ENCODE assay signal across 15 cellular contexts in genomic region chr15:38490231-38490630, GRCh38. TPM values are rescaled to one million over a fixed set of nuclear protein-coding genes. Genes with fewer than 3 reads are reported as not detected.
DNase-seq lines count a peak whose midpoint lies in the region; ATAC-seq and TF ChIP-seq lines count a peak whose summit lies in the region.
"Had no signal": no experiment of that assay in that cellular context is flagged by ENCODE, and none has a peak within 500 bp of the region (broad histone marks: within the 10 kb centered on the region; RNA-seq: fewer than 3 reads in every experiment).

No MANE protein-coding gene starts in this region.

- H3K36me3 ChIP-seq in ACC112 (ENCODE audit: insufficient read depth, low read length) = no peaks in the 10 kb centered on the region

- H3K79me2 ChIP-seq in ACC112 (ENCODE audit: control insufficient read depth, insufficient read depth, low read length, unreplicated experiment) = no peaks in the 10 kb centered on the region

- DNase-seq in Caki2 (ENCODE audit: low read depth) (peak; percentile 26), fibroblast of pulmonary artery (ENCODE audit: low read depth) (peak; percentile 8), GM13977 (ENCODE audit: low spot score) (no peak), DMS 273 (lab: John Stamatoyannopoulos, UW; ENCODE audit: unreplicated experiment) (no peak), COR-L47 (lab: John Stamatoyannopoulos, UW) (no peak)
- DNase-seq in activated T-helper 2 cell treated with anti-CD3 and anti-CD28 coated beads, Interferon-gamma antibody, Interleukin-2, Interleukin-4, amounts not matched to agents 10 μg/mL and 5 μg/mL and 100 μg/mL, durations not matched to agents 14 hours and 24 hours and 36 hours (ENCODE audit: low spot score) = no peak
- DNase-seq: caudate nucleus; NCI-H2081; Right ventricle myocardium superior; stimulated activated CD4-positive, alpha-beta T cell treated with anti-CD3 and anti-CD28 coated beads, Interleukin-2, amount 100 ng/mL, for 48 hours; stimulated activated naive B cell treated with anti-CD40 and anti-IgM and Interleukin-4, amounts not matched to agents 10 μg/mL and 1 μg/mL and 100 μg/mL, for 72 hours had no signal

- TF ChIP-seq CTCF in fibroblast of pulmonary artery (IDR thresholded peaks at IDR 0.05; ENCODE audit: low read length, missing control alignments) = no peak
- no peak for TF ChIP-seq CTCF in GM13977 (IDR thresholded peaks at IDR 0.05; ENCODE audit: extremely low read depth, insufficient read depth, missing control alignments)

- peaks cover 19% of the 10 kb centered on the region for H3K4me1 ChIP-seq in ACC112 (ENCODE audit: control insufficient read depth, insufficient read depth, low read length, unreplicated experiment)

- peaks cover 36% of the 10 kb centered on the region for H3K4me1 Mint-ChIP-seq in activated T-helper 2 cell treated with anti-CD3 and anti-CD28 coated beads, Interferon-gamma antibody, Interleukin-2, Interleukin-4, amounts not matched to agents 10 μg/mL and 5 μg/mL and 100 μg/mL, durations not matched to agents 14 hours and 24 hours and 36 hours (ENCODE audit: low read depth)

- intact Hi-C loops in activated T-helper 2 cell treated with anti-CD3 and anti-CD28 coated beads, Interferon-gamma antibody, Interleukin-2, Interleukin-4, amounts not matched to agents 10 μg/mL and 5 μg/mL and 100 μg/mL, durations not matched to agents 14 hours and 24 hours and 36 hours (cut with micrococcal nuclease) = no loop called here

- H3K4me3 Mint-ChIP-seq in activated T-helper 2 cell treated with anti-CD3 and anti-CD28 coated beads, Interferon-gamma antibody, Interleukin-2, Interleukin-4, amounts not matched to agents 10 μg/mL and 5 μg/mL and 100 μg/mL, durations not matched to agents 14 hours and 24 hours and 36 hours (ENCODE audit: low read depth) = no peak overlapping the region
- H3K4me3 Mint-ChIP-seq: stimulated activated naive B cell treated with anti-CD40 and anti-IgM and Interleukin-4, amounts not matched to agents 10 μg/mL and 1 μg/mL and 100 μg/mL, for 72 hours had no signal

- in situ Hi-C loops in Caki2 (cut with HindIII; ENCODE audit: low pct_unique_long_range_greater_than_20kb, low sequenced_read_pairs) (no loop called here), GM13977 (cut with MboI; ENCODE audit: low pct_unique_long_range_greater_than_20kb, low sequenced_read_pairs, unreplicated experiment) (loop anchor here (25.0 kb wide), 1 partner anchor 172 kb away; no protein-coding TSS in a partner anchor)

- H3K4me3 ChIP-seq in ACC112 (ENCODE audit: low read depth, low read length) = no peak overlapping the region
- H3K4me3 ChIP-seq in fibroblast of pulmonary artery (replicated peaks; ENCODE audit: low read depth, low read length) = no peak overlapping the region
- H3K4me3 ChIP-seq: BLaER1 treated with 17β-estradiol and CSF1 and Interleukin-3, amounts not matched to agents 10 nM and 100 nM had no signal

- H2AFZ ChIP-seq in ACC112 (ENCODE audit: low read length, unreplicated experiment) = no peak overlapping the region

- no peak for ATAC-seq in HG03108 (IDR thresholded peaks at IDR 0.05; ENCODE audit: unreplicated experiment)
- ATAC-seq: stimulated activated naive B cell treated with anti-CD40 and anti-IgM and Interleukin-4, amounts not matched to agents 10 μg/mL and 1 μg/mL and 100 μg/mL, for 72 hours had no signal

- peak overlapping the region; percentile 49 for H3K27ac ChIP-seq in ACC112 (ENCODE audit: low read depth, low read length)
- H3K27ac ChIP-seq: BLaER1 treated with 17β-estradiol and CSF1 and Interleukin-3, amounts not matched to agents 10 nM and 100 nM had no signal

- H3K27ac Mint-ChIP-seq in activated T-helper 2 cell treated with anti-CD3 and anti-CD28 coated beads, Interferon-gamma antibody, Interleukin-2, Interleukin-4, amounts not matched to agents 10 μg/mL and 5 μg/mL and 100 μg/mL, durations not matched to agents 14 hours and 24 hours and 36 hours = peak overlapping the region; percentile 48
- H3K27ac Mint-ChIP-seq: stimulated activated naive B cell treated with anti-CD40 and anti-IgM and Interleukin-4, amounts not matched to agents 10 μg/mL and 1 μg/mL and 100 μg/mL, for 72 hours had no signal

- no peaks in the 10 kb centered on the region for H3K27me3 Mint-ChIP-seq in activated T-helper 2 cell treated with anti-CD3 and anti-CD28 coated beads, Interferon-gamma antibody, Interleukin-2, Interleukin-4, amounts not matched to agents 10 μg/mL and 5 μg/mL and 100 μg/mL, durations not matched to agents 14 hours and 24 hours and 36 hours (ENCODE audit: low read depth)
- H3K27me3 Mint-ChIP-seq: progenitor cell of endocrine pancreas; stimulated activated naive B cell treated with anti-CD40 and anti-IgM and Interleukin-4, amounts not matched to agents 10 μg/mL and 1 μg/mL and 100 μg/mL, for 72 hours had no signal

- H3K27me3 ChIP-seq in ACC112 (ENCODE audit: insufficient read depth, low read length) = no peaks in the 10 kb centered on the region
- H3K27me3 ChIP-seq: BLaER1 treated with 17β-estradiol and CSF1 and Interleukin-3, amounts not matched to agents 10 nM and 100 nM had no signal

- no peaks in the 10 kb centered on the region for H3K9me3 Mint-ChIP-seq in activated T-helper 2 cell treated with anti-CD3 and anti-CD28 coated beads, Interferon-gamma antibody, Interleukin-2, Interleukin-4, amounts not matched to agents 10 μg/mL and 5 μg/mL and 100 μg/mL, durations not matched to agents 14 hours and 24 hours and 36 hours
- H3K9me3 Mint-ChIP-seq: stimulated activated naive B cell treated with anti-CD40 and anti-IgM and Interleukin-4, amounts not matched to agents 10 μg/mL and 1 μg/mL and 100 μg/mL, for 72 hours had no signal

- H3K36me3 Mint-ChIP-seq in activated T-helper 2 cell treated with anti-CD3 and anti-CD28 coated beads, Interferon-gamma antibody, Interleukin-2, Interleukin-4, amounts not matched to agents 10 μg/mL and 5 μg/mL and 100 μg/mL, durations not matched to agents 14 hours and 24 hours and 36 hours (ENCODE audit: low read depth) = peaks cover 73% of the 10 kb centered on the region

RNA-seq across cellular contexts. Expression of gene FAM98B, which starts 36.3 kb away (rescaled TPM):
- total RNA-seq in Caki2 (2014; rRNA removed; shearing (Covaris generic); ENCODE audit: low replicate concordance) = 1.4 and 4.3 TPM in 2 replicates
- 53.9 and 56.5 TPM in 2 replicates for total RNA-seq in activated T-helper 2 cell treated with anti-CD3 and anti-CD28 coated beads, Interferon-gamma antibody, Interleukin-2, Interleukin-4, amounts not matched to agents 10 μg/mL and 5 μg/mL and 100 μg/mL, durations not matched to agents 14 hours and 24 hours and 36 hours

Comparison
In these comparisons a context has a peak if more than half of its experiments do, and no peak if none do; other contexts are left out.
1. DNase-seq: peak in Caki2 (single experiment) and fibroblast of pulmonary artery (single experiment); none in activated T-helper 2 cell treated with anti-CD3 and anti-CD28 coated beads, Interferon-gamma antibody, Interleukin-2, Interleukin-4, amounts not matched to agents 10 μg/mL and 5 μg/mL and 100 μg/mL, durations not matched to agents 14 hours and 24 hours and 36 hours (single experiment), GM13977 (single experiment), DMS 273 (single experiment) and COR-L47 (single experiment).
2. RNA of gene FAM98B, which starts 36.3 kb away (total RNA-seq): 53.9 to 56.5 TPM in activated T-helper 2 cell treated with anti-CD3 and anti-CD28 coated beads, Interferon-gamma antibody, Interleukin-2, Interleukin-4, amounts not matched to agents 10 μg/mL and 5 μg/mL and 100 μg/mL, durations not matched to agents 14 hours and 24 hours and 36 hours; 1.4 to 4.3 TPM in Caki2; every median in the first group is over 10 times any median in the second.